In the genomic region with DNA sequence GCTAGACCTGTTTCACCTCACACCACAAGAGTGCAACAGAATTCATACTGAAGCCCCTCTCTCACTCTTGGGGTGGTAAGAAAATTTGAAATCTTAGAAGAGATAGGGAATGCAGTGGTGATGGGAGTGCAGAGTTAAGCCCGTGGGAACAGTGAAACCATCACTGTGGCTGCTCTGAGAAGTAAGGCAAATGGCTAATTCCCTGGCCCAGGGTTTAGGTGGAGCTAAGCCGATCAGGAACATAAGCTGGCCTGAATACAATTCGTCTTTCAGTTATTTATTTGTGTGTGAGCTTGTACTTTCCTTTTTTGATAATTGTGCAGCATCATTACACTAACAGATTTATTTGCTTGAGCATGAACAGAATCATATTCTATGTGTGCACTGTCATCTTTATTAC, we compare ENCODE assay signal across 30 cellular contexts.
"Had no signal": no experiment of that assay in that cellular context is flagged by ENCODE, and none has a peak within 500 bp of the region (broad histone marks: within the 10 kb centered on the region; RNA-seq: fewer than 3 reads in every experiment).

No MANE protein-coding gene starts in this region.

- FAIRE-seq: endometrium had no signal

- H3K27ac Mint-ChIP-seq: activated CD4-positive, alpha-beta memory T cell treated with anti-CD3 and anti-CD28 coated beads, Interleukin-2, amount 10 ng/mL, durations not matched to agents 7 days and 5 days; activated CD4-positive, alpha-beta T cell treated with anti-CD3 and anti-CD28 coated beads, Interleukin-2, amount 10 ng/mL, durations not matched to agents 7 days and 5 days; activated naive CD4-positive, alpha-beta T cell treated with anti-CD3 and anti-CD28 coated beads for 36 hours; activated naive CD4-positive, alpha-beta T cell treated with anti-CD3 and anti-CD28 coated beads, Interleukin-2, amount 50 U/mL, for 24 hours; activated naive CD8-positive, alpha-beta T cell treated with anti-CD3 and anti-CD28 coated beads for 36 hours; activated naive CD8-positive, alpha-beta T cell treated with anti-CD3 and anti-CD28 coated beads, Interleukin-2, amount 50 U/mL, for 24 hours; activated T-cell treated with anti-CD3 and anti-CD28 coated beads, Interleukin-2, amount 50 U/mL, for 24 hours; activated T-cell treated with anti-CD3 and anti-CD28 coated beads, Interleukin-2, amount 50 U/mL, for 72 hours; WTC11 had no signal

- H3K36me3 Mint-ChIP-seq: activated naive CD4-positive, alpha-beta T cell treated with anti-CD3 and anti-CD28 coated beads, Interleukin-2, amount 50 U/mL, for 24 hours; activated naive CD8-positive, alpha-beta T cell treated with anti-CD3 and anti-CD28 coated beads for 36 hours; WTC11 had no signal

- H3K4me1 Mint-ChIP-seq: activated CD4-positive, alpha-beta memory T cell treated with anti-CD3 and anti-CD28 coated beads, Interleukin-2, amount 10 ng/mL, durations not matched to agents 7 days and 5 days; activated CD4-positive, alpha-beta T cell treated with anti-CD3 and anti-CD28 coated beads, Interleukin-2, amount 10 ng/mL, durations not matched to agents 7 days and 5 days; activated naive CD4-positive, alpha-beta T cell treated with anti-CD3 and anti-CD28 coated beads, Interleukin-2, amount 50 U/mL, for 24 hours; activated naive CD8-positive, alpha-beta T cell treated with anti-CD3 and anti-CD28 coated beads for 36 hours; activated naive CD8-positive, alpha-beta T cell treated with anti-CD3 and anti-CD28 coated beads, Interleukin-2, amount 50 U/mL, for 24 hours had no signal

- DNase-seq: activated CD4-positive, alpha-beta memory T cell treated with anti-CD3 and anti-CD28 coated beads, Interleukin-2, amount 10 ng/mL, durations not matched to agents 7 days and 5 days; activated CD4-positive, alpha-beta T cell treated with anti-CD3 and anti-CD28 coated beads for 1 hour; activated CD4-positive, alpha-beta T cell treated with anti-CD3 and anti-CD28 coated beads for 4 hours; activated CD4-positive, alpha-beta T cell treated with anti-CD3 and anti-CD28 coated beads, Interleukin-2, amount 10 ng/mL, durations not matched to agents 7 days and 5 days; activated CD4-positive, alpha-beta T cell treated with anti-CD3 and anti-CD28 coated beads, Interleukin-2, amount 50 U/mL, for 4 hours; activated CD8-positive, alpha-beta memory T cell treated with anti-CD3 and anti-CD28 coated beads, Interleukin-2, amount 50 U/mL, for 48 hours; activated effector memory CD4-positive, alpha-beta T cell treated with anti-CD3 and anti-CD28 coated beads, Interleukin-2, amount 50 U/mL, for 16 hours; activated naive CD4-positive, alpha-beta T cell treated with anti-CD3 and anti-CD28 coated beads for 36 hours; activated naive CD8-positive, alpha-beta T cell treated with anti-CD3 and anti-CD28 coated beads for 36 hours; activated naive CD8-positive, alpha-beta T cell treated with anti-CD3 and anti-CD28 coated beads, Interleukin-2, amount 50 U/mL, for 24 hours; activated T-cell treated with anti-CD3 and anti-CD28 coated beads for 4 hours; activated T-cell treated with anti-CD3 and anti-CD28 coated beads, Interleukin-2, amount 50 U/mL, for 24 hours; activated T-cell treated with anti-CD3 and anti-CD28 coated beads, Interleukin-2, amount 50 U/mL, for 72 hours; adrenal gland; amygdala; aorta; body of pancreas; central memory CD4-positive, alpha-beta T cell; cerebellar nuclear complex; colonic mucosa; effector CD8-positive, alpha-beta T cell; esophagus squamous epithelium; foreskin melanocyte; T-helper 2 cell had no signal

- H3K36me3 ChIP-seq: adrenal gland, cardiac muscle cell, colonic mucosa, esophagus squamous epithelium, gastroesophageal sphincter had no signal

- H3K4me3 ChIP-seq: adrenal gland, body of pancreas, cardiac muscle cell, colonic mucosa, esophagus squamous epithelium, gastroesophageal sphincter had no signal

- H3K27me3 Mint-ChIP-seq: activated CD4-positive, alpha-beta memory T cell treated with anti-CD3 and anti-CD28 coated beads, Interleukin-2, amount 10 ng/mL, durations not matched to agents 7 days and 5 days; activated CD4-positive, alpha-beta T cell treated with anti-CD3 and anti-CD28 coated beads, Interleukin-2, amount 10 ng/mL, durations not matched to agents 7 days and 5 days; activated naive CD4-positive, alpha-beta T cell treated with anti-CD3 and anti-CD28 coated beads, Interleukin-2, amount 50 U/mL, for 24 hours; activated naive CD8-positive, alpha-beta T cell treated with anti-CD3 and anti-CD28 coated beads for 36 hours; activated naive CD8-positive, alpha-beta T cell treated with anti-CD3 and anti-CD28 coated beads, Interleukin-2, amount 50 U/mL, for 24 hours; activated T-cell treated with anti-CD3 and anti-CD28 coated beads, Interleukin-2, amount 50 U/mL, for 24 hours had no signal

- H3K9me3 Mint-ChIP-seq: activated naive CD4-positive, alpha-beta T cell treated with anti-CD3 and anti-CD28 coated beads for 36 hours; activated naive CD4-positive, alpha-beta T cell treated with anti-CD3 and anti-CD28 coated beads, Interleukin-2, amount 50 U/mL, for 24 hours; activated naive CD8-positive, alpha-beta T cell treated with anti-CD3 and anti-CD28 coated beads for 36 hours; WTC11 had no signal

- H3K9me3 ChIP-seq: adrenal gland, body of pancreas, colonic mucosa, esophagus squamous epithelium, gastroesophageal sphincter had no signal

- H3K27me3 ChIP-seq: adrenal gland, body of pancreas, cardiac muscle cell, colonic mucosa, esophagus squamous epithelium, gastroesophageal sphincter had no signal

- ATAC-seq: activated naive CD8-positive, alpha-beta T cell treated with anti-CD3 and anti-CD28 coated beads, Interleukin-2, amount 50 U/mL, for 24 hours; activated T-cell treated with anti-CD3 and anti-CD28 coated beads, Interleukin-2, amount 50 U/mL, for 72 hours; body of pancreas; gastroesophageal sphincter; WTC11 had no signal

- H3K4me1 ChIP-seq: adrenal gland, body of pancreas, colonic mucosa, esophagus squamous epithelium, gastroesophageal sphincter had no signal

- H3K4me3 Mint-ChIP-seq: activated CD4-positive, alpha-beta memory T cell treated with anti-CD3 and anti-CD28 coated beads, Interleukin-2, amount 10 ng/mL, durations not matched to agents 7 days and 5 days; activated CD4-positive, alpha-beta T cell treated with anti-CD3 and anti-CD28 coated beads, Interleukin-2, amount 10 ng/mL, durations not matched to agents 7 days and 5 days; activated naive CD4-positive, alpha-beta T cell treated with anti-CD3 and anti-CD28 coated beads for 36 hours; activated naive CD4-positive, alpha-beta T cell treated with anti-CD3 and anti-CD28 coated beads, Interleukin-2, amount 50 U/mL, for 24 hours; activated naive CD8-positive, alpha-beta T cell treated with anti-CD3 and anti-CD28 coated beads for 36 hours; activated naive CD8-positive, alpha-beta T cell treated with anti-CD3 and anti-CD28 coated beads, Interleukin-2, amount 50 U/mL, for 24 hours; activated T-cell treated with anti-CD3 and anti-CD28 coated beads, Interleukin-2, amount 50 U/mL, for 24 hours; activated T-cell treated with anti-CD3 and anti-CD28 coated beads, Interleukin-2, amount 50 U/mL, for 72 hours; WTC11 had no signal

- H3K27ac ChIP-seq: adrenal gland, body of pancreas, cardiac muscle cell, colonic mucosa, epithelial cell of prostate, esophagus squamous epithelium, gastroesophageal sphincter had no signal
